Comparison of ENCODE assay signal across 21 cellular contexts in genomic region chr10:59753267-59753666, GRCh38. TPM values are rescaled to one million over a fixed set of nuclear protein-coding genes. Genes with fewer than 3 reads are reported as not detected.
A peak's percentile ranks its signal among the peaks of the same experiment; 100 is the strongest.
DNase-seq lines count a peak whose midpoint lies in the region; ATAC-seq, FAIRE-seq and TF ChIP-seq lines count a peak whose summit lies in the region.
"Had no signal": no experiment of that assay in that cellular context is flagged by ENCODE, and none has a peak within 500 bp of the region (broad histone marks: within the 10 kb centered on the region; RNA-seq: fewer than 3 reads in every experiment).

TSS of gene MRLN (minus strand) at chr10:59753455.

- CTCF ChIA-PET in HepG2 (lab: Yijun Ruan, JAX; ENCODE audit: low intra/inter-chr PET ratio, low total read pairs) = no interaction called here

- no peaks in the 10 kb centered on the region for H3K36me3 ChIP-seq in HepG2 (replicated peaks in 1 of 2; ENCODE audit: control insufficient read depth in 1 of 2, insufficient read depth in 2 of 2, low read length in 2 of 2)
- H3K36me3 ChIP-seq: BLaER1, HAP-1, Peyer's patch had no signal

- BruUV-seq in HepG2 (replicated peaks; lab: Mats Ljungman, UMichigan) = no TSS peak

- H3K9ac ChIP-seq in HepG2 (ENCODE audit: insufficient read depth, low read depth, low read length) = no peak within 1 kb of the TSS
- H3K9ac ChIP-seq: BLaER1 had no signal

- intact Hi-C loops in HepG2 (cut with micrococcal nuclease; ENCODE audit: unreplicated experiment) = no loop called here

- H3K9me3 ChIP-seq in HepG2 (ENCODE audit: low read length) = no peaks in the 10 kb centered on the region
- H3K9me3 ChIP-seq: BLaER1, HAP-1, Peyer's patch had no signal

- no peak for TF ChIP-seq POLR2A in HepG2 (IDR thresholded peaks at IDR 0.05; ENCODE audit: insufficient read depth in 1 of 2, low read depth in 2 of 2, low read length in 2 of 2)

- H3K4me3 ChIP-seq in HepG2 (replicated peaks in 1 of 3; ENCODE audit: insufficient read depth in 1 of 3, low read depth in 2 of 3, low read length in 3 of 3) = no peak within 1 kb of the TSS
- H3K4me3 ChIP-seq: BLaER1, GM12878, HAP-1, Peyer's patch had no signal

- H3K79me2 ChIP-seq in HepG2 (ENCODE audit: insufficient read depth, low read length) = no peaks in the 10 kb centered on the region

- no peak within 1 kb of the TSS for H3K4me2 ChIP-seq in HepG2 (ENCODE audit: low read depth, low read length)
- H3K4me2 ChIP-seq: BLaER1 had no signal

- H3K36me3 Mint-ChIP-seq in type B pancreatic cell = no peaks in the 10 kb centered on the region
- H3K36me3 Mint-ChIP-seq in activated T-cell treated with anti-CD3 and anti-CD28 coated beads, Interleukin-2, amount 50 U/mL, for 4 hours (ENCODE audit: insufficient read depth) = no peaks in the 10 kb centered on the region

- no peak for TF ChIP-seq RAD21 in HepG2 (CRISPR knock-in tag; IDR thresholded peaks at IDR 0.05)

- no peaks in the 10 kb centered on the region for H4K20me1 ChIP-seq in HepG2 (ENCODE audit: insufficient read depth, low read length)
- H4K20me1 ChIP-seq: BLaER1 had no signal

- no peak within 1 kb of the TSS for H2AFZ ChIP-seq in HepG2 (ENCODE audit: low read length)

- H3K27ac ChIP-seq in HepG2 (ENCODE audit: extremely low read length, insufficient read depth, low read length) = no peak within 1 kb of the TSS
- H3K27ac ChIP-seq: BLaER1, Peyer's patch had no signal

- no peaks in the 10 kb centered on the region for H3K9me3 Mint-ChIP-seq in type B pancreatic cell
- H3K9me3 Mint-ChIP-seq in activated T-cell treated with anti-CD3 and anti-CD28 coated beads, Interleukin-2, amount 50 U/mL, for 4 hours = no peaks in the 10 kb centered on the region

- H3K27me3 ChIP-seq in HepG2 (ENCODE audit: control insufficient read depth in 1 of 2, insufficient read depth in 2 of 2, low read length in 2 of 2) = no peaks in the 10 kb centered on the region
- H3K27me3 ChIP-seq: BLaER1, Peyer's patch had no signal

- TF ChIP-seq CTCF in type B pancreatic cell (conservative IDR thresholded peaks at IDR 0.05) (no peak), HepG2 (CRISPR knock-in tag; IDR thresholded peaks at IDR 0.05) (no peak)

- H3K4me1 ChIP-seq in HepG2 (ENCODE audit: insufficient read depth, low read length) = no peaks in the 10 kb centered on the region
- H3K4me1 ChIP-seq: BLaER1, HAP-1, Peyer's patch had no signal

- peak within 1 kb of the TSS; percentile 2 for H3K4me3 Mint-ChIP-seq in type B pancreatic cell
- no peak within 1 kb of the TSS for H3K4me3 Mint-ChIP-seq in activated T-cell treated with anti-CD3 and anti-CD28 coated beads, Interleukin-2, amount 50 U/mL, for 4 hours

- DNase-seq in NCI-H1694 (lab: John Stamatoyannopoulos, UW) (peak; percentile 67), NCI-H82 treated with DMSO at 0.1 percent for 48 hours (lab: John Stamatoyannopoulos, UW; ENCODE audit: unreplicated experiment) (peak; percentile 76), type B pancreatic cell (ENCODE audit: extremely low spot score, unreplicated experiment) (no peak), dedifferentiated amniotic fluid mesenchymal stem cell (ENCODE audit: extremely low spot score) (no peak), HepG2 (ENCODE audit: low spot score) (no peak)
- no peak for DNase-seq in activated T-cell treated with anti-CD3 and anti-CD28 coated beads, Interleukin-2, amount 50 U/mL, for 4 hours
- DNase-seq: DMS53, IMR-90, MV-4-11, NCI-H1417 treated with DMSO at 0.1 percent for 48 hours, NCI-H2081, NCI-H226, NCI-H774, Peyer's patch, Right ventricle myocardium superior had no signal

- ATAC-seq in activated T-cell treated with anti-CD3 and anti-CD28 coated beads, Interleukin-2, amount 50 U/mL, for 4 hours = no peak
- no peak for ATAC-seq in HepG2
- ATAC-seq: GM12878, SK-N-SH treated with all-trans-retinoic acid at 6 μM for 48 hours had no signal

- WGBS in HepG2 (ENCODE audit: low lambda C conversion rate) = 16% methylated on average over 3 of the region's 3 CpGs

- peaks cover 10% of the 10 kb centered on the region for H3K4me1 Mint-ChIP-seq in type B pancreatic cell (ENCODE audit: unreplicated experiment)
- H3K4me1 Mint-ChIP-seq in activated T-cell treated with anti-CD3 and anti-CD28 coated beads, Interleukin-2, amount 50 U/mL, for 4 hours (ENCODE audit: low read depth) = no peaks in the 10 kb centered on the region

- POLR2A ChIA-PET in HepG2 (lab: Yijun Ruan, JAX) = no interaction called here

- in situ Hi-C loops in HepG2 (cut with HindIII; ENCODE audit: extremely low pct_ligation_motif_present, low pct_unique_long_range_greater_than_20kb) = no loop called here

- peak within 1 kb of the TSS; percentile 1 for H3K27ac Mint-ChIP-seq in type B pancreatic cell

- H3K27me3 Mint-ChIP-seq in type B pancreatic cell = no peaks in the 10 kb centered on the region
- peaks cover 2% of the 10 kb centered on the region for H3K27me3 Mint-ChIP-seq in activated T-cell treated with anti-CD3 and anti-CD28 coated beads, Interleukin-2, amount 50 U/mL, for 4 hours (ENCODE audit: low read depth)

- FAIRE-seq in islet of Langerhans (lab: Jason Lieb, UNC) (peak; percentile 95), HepG2 (lab: Jason Lieb, UNC) (no peak)
- FAIRE-seq: GM12878 had no signal

- no peak for TF ChIP-seq EP300 in HepG2 (IDR thresholded peaks at IDR 0.05; ENCODE audit: low read depth in 2 of 2, low read length in 2 of 2)
- TF ChIP-seq EP300 in HepG2 (CRISPR knock-in tag; IDR thresholded peaks at IDR 0.05; ENCODE audit: borderline replicate concordance) = no peak

TF ChIP-seq in HepG2, 621 proteins besides CTCF, POLR2A, EP300 and RAD21 (continues in another document):
- TF ChIP-seq ZNF382 (CRISPR knock-in tag; IDR thresholded peaks at IDR 0.05; ENCODE audit: borderline replicate concordance) = no peak
- no peak for TF ChIP-seq NFAT5 (CRISPR knock-in tag; IDR thresholded peaks at IDR 0.05)
- TF ChIP-seq ZNF124 (CRISPR knock-in tag; IDR thresholded peaks at IDR 0.05) = no peak
- no peak for TF ChIP-seq SATB2 (CRISPR knock-in tag; IDR thresholded peaks at IDR 0.05)
- no peak for TF ChIP-seq KDM6A (CRISPR knock-in tag; IDR thresholded peaks at IDR 0.05; ENCODE audit: low read depth)
- no peak for TF ChIP-seq ZNF782 (CRISPR knock-in tag; IDR thresholded peaks at IDR 0.05; ENCODE audit: borderline replicate concordance)

RNA-seq across cellular contexts. Expression of gene MRLN, which starts in this region (rescaled TPM):
- total RNA-seq in type B pancreatic cell (ENCODE audit: low replicate concordance) (0.75 and 1.3 TPM in 2 replicates), HepG2 (2016; rRNA removed; fragmentation: Illumina TruSeq; extraction: Trizol) (not detected in 2 replicates)
- total RNA-seq in activated T-cell treated with anti-CD3 and anti-CD28 coated beads, Interleukin-2, amount 50 U/mL, for 4 hours = under 1 TPM in 1 of 3 donors, not detected in 2; 0.38 TPM
- not detected in 2 replicates for total RNA-seq in HepG2 (2016; cell fraction: cytosol; rRNA removed; fragmentation: Illumina TruSeq; extraction: Trizol; ENCODE audit: low read depth)
- not detected in 2 replicates for total RNA-seq in HepG2 (2016; cell fraction: insoluble cytoplasmic fraction; rRNA removed; fragmentation: Illumina TruSeq; extraction: Trizol)
- total RNA-seq in HepG2 (2016; cell fraction: membrane; rRNA removed; fragmentation: Illumina TruSeq; extraction: Trizol) = not detected in 2 replicates
- not detected in 2 replicates for total RNA-seq in HepG2 (2016; cell fraction: nucleus; rRNA removed; fragmentation: Illumina TruSeq; extraction: Trizol)
- not detected in 2 replicates for polyA plus RNA-seq in HepG2 (2011; rRNA removed)
- polyA plus RNA-seq in HepG2 (2011; cell fraction: cytosol; rRNA removed) = not detected in 2 replicates
- not detected in 2 replicates for polyA plus RNA-seq in HepG2 (2011; cell fraction: nucleus; rRNA removed)
- polyA plus RNA-seq in HepG2 (2012) = not detected in 2 replicates
- not detected in 2 replicates for polyA plus RNA-seq in HepG2 (2016; cell fraction: cytosol; fragmentation: Illumina TruSeq; extraction: Trizol; ENCODE audit: low read depth)
- not detected in 2 replicates for polyA plus RNA-seq in HepG2 (2016; cell fraction: insoluble cytoplasmic fraction; fragmentation: Illumina TruSeq; extraction: Trizol; ENCODE audit: low read depth)
- not detected in 2 replicates for polyA plus RNA-seq in HepG2 (2016; cell fraction: membrane; fragmentation: Illumina TruSeq; extraction: Trizol; ENCODE audit: low read depth)
- polyA plus RNA-seq in HepG2 (2016; cell fraction: nucleus; fragmentation: Illumina TruSeq; extraction: Trizol; ENCODE audit: insufficient read depth, low read depth) = not detected in 2 replicates
- polyA minus RNA-seq in HepG2 (2011; rRNA and poly(A)+ RNA removed; ENCODE audit: low replicate concordance) = not detected in 2 replicates
- polyA minus RNA-seq in HepG2 (2011; cell fraction: cytosol; rRNA and poly(A)+ RNA removed) = not detected in 2 replicates
- polyA minus RNA-seq in HepG2 (2011; cell fraction: nucleus; rRNA and poly(A)+ RNA removed) = not detected in 2 replicates
- total RNA-seq: GM12878, IMR-90, Peyer's patch, Right ventricle myocardium superior had no signal
- polyA plus RNA-seq: AG04450, IMR-90 had no signal

Comparison
In these comparisons a context has a peak if more than half of its experiments do, and no peak if none do; other contexts are left out.
1. DNase-seq: peak in NCI-H1694 (single experiment) and NCI-H82 treated with DMSO at 0.1 percent for 48 hours (single experiment); none in type B pancreatic cell (single experiment), dedifferentiated amniotic fluid mesenchymal stem cell (single experiment), activated T-cell treated with anti-CD3 and anti-CD28 coated beads, Interleukin-2, amount 50 U/mL, for 4 hours (single experiment) and HepG2 (single experiment).